In genomic region chr9:104831681-104832080, GRCh38 we compare ENCODE assay signal across 20 cellular contexts.
DNase-seq lines count a peak whose midpoint lies in the region; ATAC-seq and TF ChIP-seq lines count a peak whose summit lies in the region.
"Had no signal": no experiment of that assay in that cellular context is flagged by ENCODE, and none has a peak within 500 bp of the region (broad histone marks: within the 10 kb centered on the region; RNA-seq: fewer than 3 reads in every experiment).

No MANE protein-coding gene starts in this region.

- no TSS peak for BruUV-seq in MCF 10A (replicated peaks; lab: Mats Ljungman, UMichigan)

- ATAC-seq in esophagus mucosa, result peak; percentile 83
- no peak for ATAC-seq in natural killer cell treated with Interleukin-12 subunit alpha and Interleukin-12 subunit beta and Interleukin-15 and Interleukin-18, amount 100 ng/mL, for 72 hours
- ATAC-seq: naive thymus-derived CD4-positive, alpha-beta T cell had no signal

- H3K4me3 ChIP-seq in breast epithelium (no peak overlapping the region), SJSA1 (no peak overlapping the region), smooth muscle cell (no peak overlapping the region)
- H3K4me3 ChIP-seq: stomach had no signal

- H3K27ac ChIP-seq in breast epithelium (no peak overlapping the region), SJSA1 (peak overlapping the region; percentile 73), smooth muscle cell (ENCODE audit: low read depth) (peak overlapping the region; percentile 22)
- H3K27ac ChIP-seq: stomach had no signal

- no peaks in the 10 kb centered on the region for H3K79me2 ChIP-seq in smooth muscle cell (ENCODE audit: low read depth)

- H4K20me1 ChIP-seq in smooth muscle cell (ENCODE audit: low read depth), result no peaks in the 10 kb centered on the region

- H3K27me3 ChIP-seq in breast epithelium (no peaks in the 10 kb centered on the region), SJSA1 (replicated peaks) (no peaks in the 10 kb centered on the region), smooth muscle cell (ENCODE audit: low read depth) (no peaks in the 10 kb centered on the region)
- H3K27me3 ChIP-seq: stomach had no signal

- no peaks in the 10 kb centered on the region for H3F3A ChIP-seq in smooth muscle cell (ENCODE audit: low read depth)

- H3K27me3 Mint-ChIP-seq in MCF 10A (ENCODE audit: insufficient read depth, unreplicated experiment), result no peaks in the 10 kb centered on the region
- peaks cover 0 to 15% of the 10 kb centered on the region in 2 donors for H3K27me3 Mint-ChIP-seq in natural killer cell treated with Interleukin-12 subunit alpha and Interleukin-12 subunit beta and Interleukin-15 and Interleukin-18, amount 100 ng/mL, for 72 hours
- H3K27me3 Mint-ChIP-seq: activated naive CD8-positive, alpha-beta T cell; activated T-cell treated with anti-CD3 and anti-CD28 coated beads, Interleukin-2, amount 50 U/mL, for 24 hours; CD4-positive, alpha-beta memory T cell; naive thymus-derived CD4-positive, alpha-beta T cell had no signal

- no peak overlapping the region for H3K4me3 Mint-ChIP-seq in MCF 10A (ENCODE audit: unreplicated experiment)
- no peak overlapping the region for H3K4me3 Mint-ChIP-seq in natural killer cell treated with Interleukin-12 subunit alpha and Interleukin-12 subunit beta and Interleukin-15 and Interleukin-18, amount 100 ng/mL, for 72 hours
- H3K4me3 Mint-ChIP-seq: activated naive CD8-positive, alpha-beta T cell; activated T-cell treated with anti-CD3 and anti-CD28 coated beads, Interleukin-2, amount 50 U/mL, for 24 hours; CD4-positive, alpha-beta memory T cell; central memory CD8-positive, alpha-beta T cell; naive thymus-derived CD4-positive, alpha-beta T cell had no signal

- WGBS in smooth muscle cell (ENCODE audit: low lambda C conversion rate), result 39% methylated on average over 3 of the region's 3 CpGs

- H3K4me1 Mint-ChIP-seq in MCF 10A (ENCODE audit: insufficient read depth, unreplicated experiment), result peaks cover 19% of the 10 kb centered on the region
- peaks cover 3 to 5% of the 10 kb centered on the region in 2 donors for H3K4me1 Mint-ChIP-seq in natural killer cell treated with Interleukin-12 subunit alpha and Interleukin-12 subunit beta and Interleukin-15 and Interleukin-18, amount 100 ng/mL, for 72 hours (ENCODE audit: low read depth in 2 of 2)
- H3K4me1 Mint-ChIP-seq: central memory CD8-positive, alpha-beta T cell had no signal

- no peaks in the 10 kb centered on the region for H3K9me3 Mint-ChIP-seq in MCF 10A (ENCODE audit: unreplicated experiment)
- H3K9me3 Mint-ChIP-seq in natural killer cell treated with Interleukin-12 subunit alpha and Interleukin-12 subunit beta and Interleukin-15 and Interleukin-18, amount 100 ng/mL, for 72 hours, result no peaks in the 10 kb centered on the region
- H3K9me3 Mint-ChIP-seq: activated T-cell treated with anti-CD3 and anti-CD28 coated beads, Interleukin-2, amount 50 U/mL, for 24 hours; CD4-positive, alpha-beta memory T cell; central memory CD8-positive, alpha-beta T cell; naive thymus-derived CD4-positive, alpha-beta T cell had no signal

- H3K27ac Mint-ChIP-seq in MCF 10A (ENCODE audit: low read depth, unreplicated experiment), result no peak overlapping the region
- H3K27ac Mint-ChIP-seq in natural killer cell treated with Interleukin-12 subunit alpha and Interleukin-12 subunit beta and Interleukin-15 and Interleukin-18, amount 100 ng/mL, for 72 hours, result no peak overlapping the region
- H3K27ac Mint-ChIP-seq: activated naive CD8-positive, alpha-beta T cell; activated T-cell treated with anti-CD3 and anti-CD28 coated beads, Interleukin-2, amount 50 U/mL, for 24 hours; CD4-positive, alpha-beta memory T cell; naive thymus-derived CD4-positive, alpha-beta T cell had no signal

- no peak for TF ChIP-seq CTCF in MCF 10A (IDR thresholded peaks at IDR 0.05; ENCODE audit: unreplicated experiment)
- no peak for TF ChIP-seq CTCF in breast epithelium (IDR thresholded peaks at IDR 0.05)
- no peak for TF ChIP-seq CTCF in smooth muscle cell (IDR thresholded peaks at IDR 0.05; ENCODE audit: borderline replicate concordance, insufficient read depth, poor library complexity, severe bottlenecking)

- DNase-seq in MCF 10A (ENCODE audit: unreplicated experiment) (peak; percentile 37), breast epithelium (ENCODE audit: low spot score in 2 of 2) (no peak), SJSA1 (ENCODE audit: low read depth in 1 of 2, low spot score in 2 of 2) (peak; percentile 73 to 76), smooth muscle cell (lab: John Stamatoyannopoulos, UW; ENCODE audit: unreplicated experiment) (no peak), NCI-H774 (lab: John Stamatoyannopoulos, UW) (no peak)
- DNase-seq in activated T-cell treated with anti-CD3 and anti-CD28 coated beads, Interleukin-2, amount 50 U/mL, for 1 hour, result no peak
- no peak for DNase-seq in natural killer cell treated with Interleukin-12 subunit alpha and Interleukin-12 subunit beta and Interleukin-15 and Interleukin-18, amount 100 ng/mL, for 72 hours (ENCODE audit: low spot score)
- DNase-seq: 8988T; activated CD4-positive, alpha-beta T cell treated with anti-CD3 and anti-CD28 coated beads, Interleukin-2, amount 50 U/mL, for 48 hours; activated T-cell treated with anti-CD3 and anti-CD28 coated beads, Interleukin-2, amount 50 U/mL, for 24 hours; CD4-positive, alpha-beta memory T cell; glutamatergic neuron; H7; naive thymus-derived CD4-positive, alpha-beta T cell; NCI-H526 treated with DMSO at 0.1 percent for 48 hours; RPMI8226; stomach had no signal

- POLR2A ChIA-PET in MCF 10A (lab: Yijun Ruan, JAX), result interaction anchor here (0.7 kb wide), 1 partner anchor 46 kb away, joined by 3 read pairs; no protein-coding TSS in a partner anchor

- no peak for TF ChIP-seq POLR2A in breast epithelium (IDR thresholded peaks at IDR 0.05)

- H3K36me3 Mint-ChIP-seq in MCF 10A (ENCODE audit: insufficient read depth, unreplicated experiment), result no peaks in the 10 kb centered on the region
- H3K36me3 Mint-ChIP-seq in natural killer cell treated with Interleukin-12 subunit alpha and Interleukin-12 subunit beta and Interleukin-15 and Interleukin-18, amount 100 ng/mL, for 72 hours, result no peaks in the 10 kb centered on the region

- no peak overlapping the region for H3K4me2 ChIP-seq in smooth muscle cell

- intact Hi-C loops in MCF 10A (cut with micrococcal nuclease) (no loop called here), breast epithelium (cut with DNase I; ENCODE audit: low total_unique reads) (no loop called here)

- peaks cover 13% of the 10 kb centered on the region for H3K36me3 ChIP-seq in breast epithelium
- H3K36me3 ChIP-seq in SJSA1, result peaks cover 24% of the 10 kb centered on the region
- H3K36me3 ChIP-seq in smooth muscle cell (ENCODE audit: low read depth), result peaks cover 14% of the 10 kb centered on the region

- no peak overlapping the region for H2AFZ ChIP-seq in smooth muscle cell (ENCODE audit: low read depth)

- H3K9ac ChIP-seq in smooth muscle cell (ENCODE audit: low read depth), result no peak overlapping the region

- CTCF ChIA-PET in MCF 10A (lab: Yijun Ruan, JAX), result interaction anchor here (0.5 to 1.2 kb wide), 2 partner anchors 116 to 286 kb away, joined by 3 to 4 read pairs; no protein-coding TSS in a partner anchor

- no peaks in the 10 kb centered on the region for H3K4me1 ChIP-seq in breast epithelium
- peaks cover 47% of the 10 kb centered on the region for H3K4me1 ChIP-seq in SJSA1 (replicated peaks)
- no peaks in the 10 kb centered on the region for H3K4me1 ChIP-seq in smooth muscle cell (ENCODE audit: low read depth)

- H3K9me3 ChIP-seq in breast epithelium, result no peaks in the 10 kb centered on the region
- H3K9me3 ChIP-seq in SJSA1 (replicated peaks), result no peaks in the 10 kb centered on the region
- no peaks in the 10 kb centered on the region for H3K9me3 ChIP-seq in smooth muscle cell (replicated peaks; ENCODE audit: low read depth)
- H3K9me3 ChIP-seq: stomach had no signal

Comparison
In these comparisons a context has a peak if more than half of its experiments do, and no peak if none do; other contexts are left out.
1. DNase-seq: peak in MCF 10A (single experiment) and SJSA1 (2 of 2); none in breast epithelium (0 of 2), smooth muscle cell (single experiment), NCI-H774 (single experiment), activated T-cell treated with anti-CD3 and anti-CD28 coated beads, Interleukin-2, amount 50 U/mL, for 1 hour (single experiment) and natural killer cell treated with Interleukin-12 subunit alpha and Interleukin-12 subunit beta and Interleukin-15 and Interleukin-18, amount 100 ng/mL, for 72 hours (single experiment).
2. H3K27ac ChIP-seq: peak in SJSA1 (single experiment) and smooth muscle cell (single experiment); none in breast epithelium (0 of 2).